19 cellular contexts compared by ENCODE assay signal in the genomic region with DNA sequence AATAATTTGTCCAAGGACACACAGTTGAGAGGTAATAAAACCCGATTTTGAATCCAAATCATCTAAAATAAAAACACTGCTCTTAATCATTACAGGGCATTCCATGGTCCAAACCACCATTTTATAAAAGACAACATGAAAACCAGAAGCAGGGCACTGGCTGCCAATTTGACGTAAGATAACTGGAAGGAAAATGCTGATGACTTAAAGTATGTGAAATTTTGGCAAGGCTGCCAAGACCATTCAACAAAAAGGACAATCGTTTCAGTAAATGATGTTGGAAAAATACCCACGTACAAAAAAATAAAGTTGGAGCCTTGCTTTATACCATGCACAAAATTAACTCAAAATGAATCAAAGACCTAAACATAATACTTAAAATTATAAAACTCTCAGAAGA.
DNase-seq lines count a peak whose midpoint lies in the region; TF ChIP-seq lines count a peak whose summit lies in the region.
"Had no signal": no experiment of that assay in that cellular context is flagged by ENCODE, and none has a peak within 500 bp of the region (broad histone marks: within the 10 kb centered on the region; RNA-seq: fewer than 3 reads in every experiment).

No MANE protein-coding gene starts in this region.

- H3K9me2 ChIP-seq in GM23248 (ENCODE audit: insufficient read depth) = no peaks in the 10 kb centered on the region

- 0 out of 2 replicates have a peak, but pooled peaks cover 3% of the 10 kb centered on the region for H3K4me1 ChIP-seq in GM23248 (ENCODE audit: insufficient read depth)
- H3K4me1 ChIP-seq: A549 had no signal

- no peak overlapping the region for H3K4me2 ChIP-seq in GM23248 (ENCODE audit: unreplicated experiment)
- H3K4me2 ChIP-seq: A549 had no signal

- H3K36me3 ChIP-seq in GM23248 (ENCODE audit: low read depth) = no peaks in the 10 kb centered on the region
- H3K36me3 ChIP-seq: HAP-1 had no signal

- H3K27ac ChIP-seq in GM23248 = no peak overlapping the region

- H3K9me3 ChIP-seq in GM23248 (ENCODE audit: low read depth) = no peaks in the 10 kb centered on the region
- H3K9me3 ChIP-seq: A549, HAP-1 had no signal

- no peaks in the 10 kb centered on the region for H3F3A ChIP-seq in GM23248 (ENCODE audit: insufficient read depth)

- H3K9ac ChIP-seq in GM23248 = no peak overlapping the region

- in situ Hi-C loops in GM23248 (cut with MboI) = loop anchor here (10.0 kb wide), 2 partner anchors 242 to 592 kb away; no protein-coding TSS in a partner anchor

- peak overlapping the region; percentile 85; the same call in 1 of the 2 replicates for H2AFZ ChIP-seq in GM23248

- 10 to 16% methylated on average over 4 of the region's 4 CpGs for WGBS in GM23248 (ENCODE audit: low coverage in 1 of 2, low lambda C conversion rate in 2 of 2, missing lambda C conversion rate in 2 of 2), 2 experiments

- H3K79me2 ChIP-seq in GM23248 (ENCODE audit: insufficient read depth) = no peaks in the 10 kb centered on the region

- H3K4me3 ChIP-seq in GM23248 (no peak overlapping the region), cardiac fibroblast (replicated peaks in 1 of 2; ENCODE audit: low read depth in 2 of 2, low read length in 2 of 2) (no peak overlapping the region), fibroblast of mammary gland (ENCODE audit: control insufficient read depth, low read depth, low read length) (no peak overlapping the region), fibroblast of the aortic adventitia (ENCODE audit: low read depth, low read length) (no peak overlapping the region)
- H3K4me3 ChIP-seq: A549, GM12878, HAP-1 had no signal

- H4K20me1 ChIP-seq in GM23248 (ENCODE audit: insufficient read depth) = no peaks in the 10 kb centered on the region

- H3K27me3 ChIP-seq in GM23248 (replicated peaks; ENCODE audit: insufficient read depth) = no peaks in the 10 kb centered on the region

- DNase-seq in GM23248 (peak; percentile 15), cardiac fibroblast (ENCODE audit: low read depth in 2 of 2) (peak; percentile 20 to 52), fibroblast of mammary gland (ENCODE audit: low read depth) (peak; percentile 31), fibroblast of the aortic adventitia (ENCODE audit: low read depth) (peak; percentile 74), inferior parietal cortex (ENCODE audit: extremely low spot score) (no peak), NCI-H2227 treated with DMSO at 0.1 percent for 48 hours (lab: John Stamatoyannopoulos, UW) (no peak), activated gamma-delta T cell treated with Interleukin-2 at 50 U/mL for 16 hours (no peak), DMS79 (lab: John Stamatoyannopoulos, UW) (no peak)
- DNase-seq: 8988T; ACHN; CD4-positive, alpha-beta memory T cell; COR-L47; DMS153; EL; GOT3; HFFc6 had no signal

- no peak for TF ChIP-seq CTCF in cardiac fibroblast (IDR thresholded peaks at IDR 0.05; ENCODE audit: low read depth, low read length)
- no peak for TF ChIP-seq CTCF in fibroblast of mammary gland (conservative IDR thresholded peaks at IDR 0.05; ENCODE audit: control insufficient read depth, insufficient read depth, low read depth, low read length)
- no peak for TF ChIP-seq CTCF in fibroblast of the aortic adventitia (IDR thresholded peaks at IDR 0.05; ENCODE audit: insufficient read depth, low read length)

Comparison
In these comparisons a context has a peak if more than half of its experiments do, and no peak if none do; other contexts are left out.
1. DNase-seq: peak in GM23248 (single experiment), cardiac fibroblast (2 of 2), fibroblast of mammary gland (single experiment) and fibroblast of the aortic adventitia (single experiment); none in inferior parietal cortex (single experiment), NCI-H2227 treated with DMSO at 0.1 percent for 48 hours (single experiment), activated gamma-delta T cell treated with Interleukin-2 at 50 U/mL for 16 hours (single experiment) and DMS79 (single experiment).